Comparison of ENCODE assay signal across 11 cellular contexts in the genomic region with DNA sequence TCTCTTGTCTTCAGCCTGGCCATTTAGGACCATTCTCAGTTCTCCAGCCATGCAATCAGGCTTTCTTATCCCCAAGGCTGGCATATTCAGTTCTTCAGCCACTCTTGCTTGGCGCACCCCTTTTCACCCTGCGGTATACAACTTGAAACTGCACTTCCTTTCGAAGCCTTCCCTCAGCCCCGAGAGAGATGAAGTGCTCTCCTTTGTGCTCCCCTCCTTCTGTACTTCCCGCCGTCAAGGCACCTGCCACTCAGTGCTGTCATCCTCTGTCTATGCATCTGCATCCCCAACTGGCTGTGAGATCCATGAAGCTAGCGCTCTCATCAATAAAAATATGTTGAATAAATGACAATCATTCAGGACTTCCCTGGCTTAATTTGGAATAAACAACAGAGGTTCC.
DNase-seq lines count a peak whose midpoint lies in the region; ATAC-seq, FAIRE-seq and TF ChIP-seq lines count a peak whose summit lies in the region.
"Had no signal": no experiment of that assay in that cellular context is flagged by ENCODE, and none has a peak within 500 bp of the region (broad histone marks: within the 10 kb centered on the region; RNA-seq: fewer than 3 reads in every experiment).

No MANE protein-coding gene starts in this region.

- no peaks in the 10 kb centered on the region for H3K79me2 ChIP-seq in OCI-LY3 (ENCODE audit: low read length)

- H3K4me3 ChIP-seq in OCI-LY3 (ENCODE audit: low read length): no peak overlapping the region
- H3K4me3 ChIP-seq: GM23248 had no signal

- no peak overlapping the region for H2AFZ ChIP-seq in OCI-LY3 (ENCODE audit: low read depth, low read length)
- H2AFZ ChIP-seq: GM23248 had no signal

- H3K9ac ChIP-seq in OCI-LY3 (ENCODE audit: low read length): no peak overlapping the region
- H3K9ac ChIP-seq: GM23248 had no signal

- H3K4me2 ChIP-seq in OCI-LY3 (ENCODE audit: low read length): peak overlapping the region; percentile 29

- no peak for FAIRE-seq in GM19239 (lab: Jason Lieb, UNC)

- TF ChIP-seq CTCF in OCI-LY3 (IDR thresholded peaks at IDR 0.05; ENCODE audit: low read depth, low read length): no peak

- H3K27me3 ChIP-seq in OCI-LY3 (ENCODE audit: low read depth, low read length): peaks cover 7% of the 10 kb centered on the region; the same call in 1 of the 2 replicates

- no peaks in the 10 kb centered on the region for H4K20me1 ChIP-seq in OCI-LY3 (ENCODE audit: insufficient read depth, low read length)

- no peak for TF ChIP-seq POLR2A in GM18505 (IDR thresholded peaks at IDR 0.05; ENCODE audit: borderline replicate concordance, extremely low read depth, insufficient read depth, insufficient read length)

- DNase-seq in GM19239 (ENCODE audit: insufficient read length, low spot score) (no peak), NCI-H2227 treated with DMSO at 0.1 percent for 48 hours (lab: John Stamatoyannopoulos, UW) (no peak), NCI-H69 (lab: John Stamatoyannopoulos, UW) (no peak)
- DNase-seq: activated T-cell treated with anti-CD3 and anti-CD28 coated beads, Interleukin-2, amount 50 U/mL, for 24 hours; Calu3; GM23248 had no signal

- peak; percentile 71 for ATAC-seq in GM18505 (IDR thresholded peaks at IDR 0.05; ENCODE audit: unreplicated experiment)
- peak; percentile 80 for ATAC-seq in GM19438 (IDR thresholded peaks at IDR 0.05; ENCODE audit: low read depth, unreplicated experiment)
- ATAC-seq in HG03025 (IDR thresholded peaks at IDR 0.05; ENCODE audit: low FRiP score, unreplicated experiment): peak; percentile 87
- ATAC-seq in HG03439 (IDR thresholded peaks at IDR 0.05; ENCODE audit: unreplicated experiment): no peak

- peaks cover 9% of the 10 kb centered on the region for H3K4me1 ChIP-seq in OCI-LY3 (ENCODE audit: low read length)

- no peaks in the 10 kb centered on the region for H3K9me3 ChIP-seq in OCI-LY3 (ENCODE audit: insufficient read depth, low read length)

- no peak overlapping the region for H3K27ac ChIP-seq in OCI-LY3 (ENCODE audit: low read length)
- H3K27ac ChIP-seq: GM23248 had no signal

- H3K36me3 ChIP-seq in OCI-LY3 (replicated peaks; ENCODE audit: low read depth, low read length): no peaks in the 10 kb centered on the region
